ENCODE assay signal across 1 cellular context in the genomic region with DNA sequence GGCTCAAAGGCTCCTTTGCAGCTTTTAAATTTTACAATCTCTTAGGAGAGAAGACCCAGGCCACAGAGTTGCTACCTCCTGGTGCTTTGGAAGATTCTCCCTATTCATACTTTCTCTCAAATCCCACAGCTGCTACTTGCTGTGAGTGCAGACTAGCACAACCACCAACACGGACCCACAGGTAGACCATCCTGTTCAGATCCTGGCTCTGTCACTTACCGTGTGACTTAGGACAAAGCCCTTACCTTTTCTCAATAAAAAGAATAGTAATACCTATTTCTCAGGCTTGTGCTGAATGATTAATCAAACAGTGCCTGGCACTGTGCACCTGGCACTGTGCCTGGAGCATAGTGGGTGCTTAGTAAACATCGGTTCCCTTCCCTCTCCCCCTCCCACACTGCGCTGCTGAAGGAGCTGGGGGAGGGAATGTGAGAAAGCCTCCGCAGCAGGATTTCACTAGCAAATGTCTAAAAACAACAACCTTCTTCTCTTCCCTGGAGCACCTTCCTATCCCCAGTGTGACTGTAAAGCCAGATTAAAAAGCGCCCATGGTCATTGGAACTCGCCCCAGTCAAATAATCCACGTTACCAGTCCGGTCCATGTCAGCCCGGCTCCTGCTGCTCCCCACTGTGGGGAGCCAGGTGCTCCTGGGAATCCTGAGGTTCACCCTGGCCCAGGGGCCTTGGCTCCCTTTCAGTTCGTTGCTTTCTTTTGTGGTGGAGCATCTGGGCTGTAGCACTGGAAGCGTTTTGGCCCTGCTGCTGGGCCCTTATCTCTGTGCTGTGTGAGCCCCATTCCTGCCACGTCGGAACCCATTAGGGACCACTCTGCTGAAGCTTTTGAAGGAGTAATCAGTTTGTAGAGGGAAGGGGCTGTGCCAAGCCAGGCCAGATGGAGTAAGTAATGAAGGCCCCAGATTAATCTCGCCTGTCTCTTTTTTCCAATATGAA.
TF ChIP-seq lines count a peak whose summit lies in the region.

No MANE protein-coding gene starts in this region.

TF ChIP-seq in H1, 55 proteins besides CTCF, POLR2A, EP300 and RAD21:
- no peak for TF ChIP-seq KDM1A (IDR thresholded peaks at IDR 0.05; ENCODE audit: borderline replicate concordance, low read length)
- no peak for TF ChIP-seq RNF2 (IDR thresholded peaks at IDR 0.05; ENCODE audit: borderline replicate concordance, low read depth, low read length, missing control alignments, poor library complexity, severe bottlenecking)
- no peak for TF ChIP-seq SIRT6 (IDR thresholded peaks at IDR 0.05; ENCODE audit: low read length)
- TF ChIP-seq KDM4A (IDR thresholded peaks at IDR 0.05; ENCODE audit: low read depth, low read length, severe bottlenecking), result no peak
- no peak for TF ChIP-seq CHD1 (IDR thresholded peaks at IDR 0.05; ENCODE audit: low read depth, low read length)
- no peak for TF ChIP-seq SRF (IDR thresholded peaks at IDR 0.05; ENCODE audit: low read depth, low read length)
- no peak for TF ChIP-seq YY1 (IDR thresholded peaks at IDR 0.05; ENCODE audit: low read depth, low read length)
- TF ChIP-seq EGR1 (IDR thresholded peaks at IDR 0.05; ENCODE audit: borderline replicate concordance, low read depth, low read length), result no peak
- no peak for TF ChIP-seq TBP (IDR thresholded peaks at IDR 0.05; ENCODE audit: low read depth, low read length)
- no peak for TF ChIP-seq JUND (IDR thresholded peaks at IDR 0.05; ENCODE audit: low read length)
- TF ChIP-seq, protein P1, sequence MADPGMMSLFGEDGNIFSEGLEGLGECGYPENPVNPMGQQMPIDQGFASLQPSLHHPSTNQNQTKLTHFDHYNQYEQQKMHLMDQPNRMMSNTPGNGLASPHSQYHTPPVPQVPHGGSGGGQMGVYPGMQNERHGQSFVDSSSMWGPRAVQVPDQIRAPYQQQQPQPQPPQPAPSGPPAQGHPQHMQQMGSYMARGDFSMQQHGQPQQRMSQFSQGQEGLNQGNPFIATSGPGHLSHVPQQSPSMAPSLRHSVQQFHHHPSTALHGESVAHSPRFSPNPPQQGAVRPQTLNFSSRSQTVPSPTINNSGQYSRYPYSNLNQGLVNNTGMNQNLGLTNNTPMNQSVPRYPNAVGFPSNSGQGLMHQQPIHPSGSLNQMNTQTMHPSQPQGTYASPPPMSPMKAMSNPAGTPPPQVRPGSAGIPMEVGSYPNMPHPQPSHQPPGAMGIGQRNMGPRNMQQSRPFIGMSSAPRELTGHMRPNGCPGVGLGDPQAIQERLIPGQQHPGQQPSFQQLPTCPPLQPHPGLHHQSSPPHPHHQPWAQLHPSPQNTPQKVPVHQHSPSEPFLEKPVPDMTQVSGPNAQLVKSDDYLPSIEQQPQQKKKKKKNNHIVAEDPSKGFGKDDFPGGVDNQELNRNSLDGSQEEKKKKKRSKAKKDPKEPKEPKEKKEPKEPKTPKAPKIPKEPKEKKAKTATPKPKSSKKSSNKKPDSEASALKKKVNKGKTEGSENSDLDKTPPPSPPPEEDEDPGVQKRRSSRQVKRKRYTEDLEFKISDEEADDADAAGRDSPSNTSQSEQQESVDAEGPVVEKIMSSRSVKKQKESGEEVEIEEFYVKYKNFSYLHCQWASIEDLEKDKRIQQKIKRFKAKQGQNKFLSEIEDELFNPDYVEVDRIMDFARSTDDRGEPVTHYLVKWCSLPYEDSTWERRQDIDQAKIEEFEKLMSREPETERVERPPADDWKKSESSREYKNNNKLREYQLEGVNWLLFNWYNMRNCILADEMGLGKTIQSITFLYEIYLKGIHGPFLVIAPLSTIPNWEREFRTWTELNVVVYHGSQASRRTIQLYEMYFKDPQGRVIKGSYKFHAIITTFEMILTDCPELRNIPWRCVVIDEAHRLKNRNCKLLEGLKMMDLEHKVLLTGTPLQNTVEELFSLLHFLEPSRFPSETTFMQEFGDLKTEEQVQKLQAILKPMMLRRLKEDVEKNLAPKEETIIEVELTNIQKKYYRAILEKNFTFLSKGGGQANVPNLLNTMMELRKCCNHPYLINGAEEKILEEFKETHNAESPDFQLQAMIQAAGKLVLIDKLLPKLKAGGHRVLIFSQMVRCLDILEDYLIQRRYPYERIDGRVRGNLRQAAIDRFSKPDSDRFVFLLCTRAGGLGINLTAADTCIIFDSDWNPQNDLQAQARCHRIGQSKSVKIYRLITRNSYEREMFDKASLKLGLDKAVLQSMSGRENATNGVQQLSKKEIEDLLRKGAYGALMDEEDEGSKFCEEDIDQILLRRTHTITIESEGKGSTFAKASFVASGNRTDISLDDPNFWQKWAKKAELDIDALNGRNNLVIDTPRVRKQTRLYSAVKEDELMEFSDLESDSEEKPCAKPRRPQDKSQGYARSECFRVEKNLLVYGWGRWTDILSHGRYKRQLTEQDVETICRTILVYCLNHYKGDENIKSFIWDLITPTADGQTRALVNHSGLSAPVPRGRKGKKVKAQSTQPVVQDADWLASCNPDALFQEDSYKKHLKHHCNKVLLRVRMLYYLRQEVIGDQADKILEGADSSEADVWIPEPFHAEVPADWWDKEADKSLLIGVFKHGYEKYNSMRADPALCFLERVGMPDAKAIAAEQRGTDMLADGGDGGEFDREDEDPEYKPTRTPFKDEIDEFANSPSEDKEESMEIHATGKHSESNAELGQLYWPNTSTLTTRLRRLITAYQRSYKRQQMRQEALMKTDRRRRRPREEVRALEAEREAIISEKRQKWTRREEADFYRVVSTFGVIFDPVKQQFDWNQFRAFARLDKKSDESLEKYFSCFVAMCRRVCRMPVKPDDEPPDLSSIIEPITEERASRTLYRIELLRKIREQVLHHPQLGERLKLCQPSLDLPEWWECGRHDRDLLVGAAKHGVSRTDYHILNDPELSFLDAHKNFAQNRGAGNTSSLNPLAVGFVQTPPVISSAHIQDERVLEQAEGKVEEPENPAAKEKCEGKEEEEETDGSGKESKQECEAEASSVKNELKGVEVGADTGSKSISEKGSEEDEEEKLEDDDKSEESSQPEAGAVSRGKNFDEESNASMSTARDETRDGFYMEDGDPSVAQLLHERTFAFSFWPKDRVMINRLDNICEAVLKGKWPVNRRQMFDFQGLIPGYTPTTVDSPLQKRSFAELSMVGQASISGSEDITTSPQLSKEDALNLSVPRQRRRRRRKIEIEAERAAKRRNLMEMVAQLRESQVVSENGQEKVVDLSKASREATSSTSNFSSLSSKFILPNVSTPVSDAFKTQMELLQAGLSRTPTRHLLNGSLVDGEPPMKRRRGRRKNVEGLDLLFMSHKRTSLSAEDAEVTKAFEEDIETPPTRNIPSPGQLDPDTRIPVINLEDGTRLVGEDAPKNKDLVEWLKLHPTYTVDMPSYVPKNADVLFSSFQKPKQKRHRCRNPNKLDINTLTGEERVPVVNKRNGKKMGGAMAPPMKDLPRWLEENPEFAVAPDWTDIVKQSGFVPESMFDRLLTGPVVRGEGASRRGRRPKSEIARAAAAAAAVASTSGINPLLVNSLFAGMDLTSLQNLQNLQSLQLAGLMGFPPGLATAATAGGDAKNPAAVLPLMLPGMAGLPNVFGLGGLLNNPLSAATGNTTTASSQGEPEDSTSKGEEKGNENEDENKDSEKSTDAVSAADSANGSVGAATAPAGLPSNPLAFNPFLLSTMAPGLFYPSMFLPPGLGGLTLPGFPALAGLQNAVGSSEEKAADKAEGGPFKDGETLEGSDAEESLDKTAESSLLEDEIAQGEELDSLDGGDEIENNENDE (IDR thresholded peaks at IDR 0.05; ENCODE audit: insufficient replicate concordance, low read length), result no peak
- TF ChIP-seq TAF1 (IDR thresholded peaks at IDR 0.05; ENCODE audit: low read depth, low read length), result no peak
- no peak for TF ChIP-seq POLR2AphosphoS5 (IDR thresholded peaks at IDR 0.05; ENCODE audit: low read depth, low read length)
